8 cellular contexts compared by ENCODE assay signal in genomic region chr4:23635468-23635867, GRCh38.
"Had no signal": no experiment of that assay in that cellular context is flagged by ENCODE, and none has a peak within 500 bp of the region (broad histone marks: within the 10 kb centered on the region; RNA-seq: fewer than 3 reads in every experiment).

No MANE protein-coding gene starts in this region.

- DNase-seq: GDM1, GF-D8 had no signal

- H3K4me3 ChIP-seq: GM12878 had no signal

- ATAC-seq: GM12878 had no signal

- FAIRE-seq: G401.6, GM12878, GM12891, GM12892, GM18507, GM19239 had no signal
